18 cellular contexts compared by ENCODE assay signal in genomic region chr20:53691060-53691810, GRCh38.
A peak's percentile ranks its signal among the peaks of the same experiment; 100 is the strongest.
DNase-seq lines count a peak whose midpoint lies in the region; ATAC-seq, FAIRE-seq and TF ChIP-seq lines count a peak whose summit lies in the region.
"Had no signal": no experiment of that assay in that cellular context is flagged by ENCODE, and none has a peak within 500 bp of the region (broad histone marks: within the 10 kb centered on the region; RNA-seq: fewer than 3 reads in every experiment).

No MANE protein-coding gene starts in this region.

- peaks cover 18% of the 10 kb centered on the region for H3K4me1 ChIP-seq in osteoblast (ENCODE audit: insufficient read depth, low read length)
- H3K4me1 ChIP-seq in upper lobe of right lung = no peaks in the 10 kb centered on the region
- H3K4me1 ChIP-seq: left ventricle myocardium inferior had no signal

- H3K4me3 ChIP-seq in bronchial epithelial cell (ENCODE audit: low read depth, low read length) = no peak overlapping the region
- H3K4me3 ChIP-seq in osteoblast (ENCODE audit: insufficient read depth, low read length) = no peak overlapping the region
- H3K4me3 ChIP-seq in upper lobe of right lung = no peak overlapping the region
- H3K4me3 ChIP-seq: heart right ventricle, left ventricle myocardium inferior, spleen, transverse colon had no signal

- no peak for TF ChIP-seq CTCF in bronchial epithelial cell (IDR thresholded peaks at IDR 0.05; ENCODE audit: insufficient read depth, low read length, severe bottlenecking)
- TF ChIP-seq CTCF in osteoblast (IDR thresholded peaks at IDR 0.05; ENCODE audit: extremely low read depth, low read depth, low read length) = no peak
- no peak for TF ChIP-seq CTCF in upper lobe of right lung (IDR thresholded peaks at IDR 0.05)

- H3K27me3 ChIP-seq in bronchial epithelial cell (ENCODE audit: control insufficient read depth, insufficient read depth, low read length) (no peaks in the 10 kb centered on the region), osteoblast (ENCODE audit: insufficient read depth, low read length) (no peaks in the 10 kb centered on the region), upper lobe of right lung (no peaks in the 10 kb centered on the region)
- H3K27me3 ChIP-seq: brain microvascular endothelial cell, heart right ventricle, spleen, transverse colon had no signal

- H2AFZ ChIP-seq in osteoblast (ENCODE audit: low read length) = peak overlapping the region; percentile 66

- H3K27ac ChIP-seq in KOPT-K1 (ENCODE audit: low read depth, low read length, poor library complexity, severe bottlenecking) (peak overlapping the region; percentile 32), osteoblast (ENCODE audit: low read depth, low read length) (peak overlapping the region; percentile 95), upper lobe of right lung (no peak overlapping the region)
- H3K27ac ChIP-seq: 22Rv1, brain microvascular endothelial cell, heart right ventricle, HL-60, left ventricle myocardium inferior, spleen, transverse colon had no signal

- H3K36me3 ChIP-seq in KOPT-K1 (ENCODE audit: insufficient read depth, low read length) (no peaks in the 10 kb centered on the region), bronchial epithelial cell (ENCODE audit: control insufficient read depth, insufficient read depth, low read length) (no peaks in the 10 kb centered on the region), osteoblast (ENCODE audit: insufficient read depth, low read length) (no peaks in the 10 kb centered on the region), upper lobe of right lung (no peaks in the 10 kb centered on the region)
- H3K36me3 ChIP-seq: brain microvascular endothelial cell, heart right ventricle, left ventricle myocardium inferior, spleen, transverse colon had no signal

- H3K79me2 ChIP-seq in osteoblast (ENCODE audit: insufficient read depth, low read length) = no peaks in the 10 kb centered on the region

- ATAC-seq in HG03354 (IDR thresholded peaks at IDR 0.05; ENCODE audit: poor library complexity, severe bottlenecking, unreplicated experiment) (no peak), upper lobe of right lung (no peak), HG02623 (IDR thresholded peaks at IDR 0.05; ENCODE audit: unreplicated experiment) (no peak)
- ATAC-seq: activated T-cell treated with anti-CD3 and anti-CD28 coated beads, Interleukin-2, amount 50 U/mL, for 72 hours; heart right ventricle had no signal

- no peaks in the 10 kb centered on the region for H4K20me1 ChIP-seq in osteoblast (ENCODE audit: insufficient read depth, low read length)

- intact Hi-C loops in upper lobe of right lung (cut with DNase I) = no loop called here

- H3K9me3 ChIP-seq in KOPT-K1 (ENCODE audit: insufficient read depth, low read length, poor library complexity, severe bottlenecking) (no peaks in the 10 kb centered on the region), osteoblast (ENCODE audit: low read depth, low read length) (no peaks in the 10 kb centered on the region), upper lobe of right lung (no peaks in the 10 kb centered on the region)
- H3K9me3 ChIP-seq: heart right ventricle, left ventricle myocardium inferior, spleen, transverse colon had no signal

- no peak for FAIRE-seq in bronchial epithelial cell (lab: Jason Lieb, UNC)

- DNase-seq in SIG-M5 treated with dmso at 0.1 percent for 504 hours (lab: John Stamatoyannopoulos, UW; ENCODE audit: unreplicated experiment) (peak; percentile 100), SIG-M5 (lab: John Stamatoyannopoulos, UW) (no peak), bronchial epithelial cell (ENCODE audit: low read depth) (peak; percentile 84), osteoblast (ENCODE audit: insufficient read length, low spot score, missing footprints) (no peak), upper lobe of right lung (no peak)
- DNase-seq: activated T-cell treated with anti-CD3 and anti-CD28 coated beads, Interleukin-2, amount 50 U/mL, for 72 hours; brain microvascular endothelial cell; heart right ventricle; left ventricle myocardium inferior; NCI-H1048; NCI-H526; spleen; transverse colon had no signal

- peak overlapping the region; percentile 22 for H3K4me2 ChIP-seq in osteoblast (ENCODE audit: insufficient read depth, low read length)

Comparison
In these comparisons a context has a peak if more than half of its experiments do, and no peak if none do; other contexts are left out.
1. DNase-seq: peak in SIG-M5 treated with dmso at 0.1 percent for 504 hours (single experiment) and bronchial epithelial cell (single experiment); none in SIG-M5 (single experiment), osteoblast (single experiment) and upper lobe of right lung (single experiment).